Comparison of ENCODE assay signal across 2 cellular contexts in genomic region chr11:65945430-65945911, GRCh38.
TF ChIP-seq lines count a peak whose summit lies in the region.

Gene TSGA10IP, plus strand, starts transcription at chr11:65945480. Its CDS starts 196 bp downstream, at chr11:65945676.

TF ChIP-seq in GM23338, 12 proteins besides CTCF, POLR2A, EP300 and RAD21:
- 0 out of 2 replicates have a peak, but pooled peaks have one; percentile 1 for TF ChIP-seq CREB1 (CRISPR knock-in tag; IDR thresholded peaks at IDR 0.05; ENCODE audit: low read depth)
- peak; percentile 41; the same call in 1 of the 2 replicates for TF ChIP-seq POLR2AphosphoS5 (IDR thresholded peaks at IDR 0.05; ENCODE audit: low read depth)
- TF ChIP-seq STAT1 (IDR thresholded peaks at IDR 0.05; ENCODE audit: unreplicated experiment) = no peak
TF ChIP-seq in GM23338: peak in this region for 2.

TF ChIP-seq in IMR-90, 13 proteins besides CTCF, POLR2A, EP300 and RAD21:
- no peak for TF ChIP-seq FOS (IDR thresholded peaks at IDR 0.05; ENCODE audit: low read depth, low read length)
- no peak for TF ChIP-seq MAFK (IDR thresholded peaks at IDR 0.05; ENCODE audit: low read depth, low read length)
- no peak for TF ChIP-seq SMC3 (IDR thresholded peaks at IDR 0.05; ENCODE audit: low read depth, low read length)
- TF ChIP-seq RCOR1 (IDR thresholded peaks at IDR 0.05; ENCODE audit: insufficient replicate concordance, low read length) = no peak
